8 cellular contexts compared by ENCODE assay signal in genomic region chr4:105895324-105895608, GRCh38. TPM values are rescaled to one million over a fixed set of nuclear protein-coding genes. Genes with fewer than 3 reads are reported as not detected.
DNase-seq lines count a peak whose midpoint lies in the region; ATAC-seq, FAIRE-seq and TF ChIP-seq lines count a peak whose summit lies in the region.

NPNT (plus strand) TSS chr4:105895471; CDS start chr4:105895653, 182 bp downstream.

- peak within 1 kb of the TSS; percentile 37 for H2AFZ ChIP-seq in keratinocyte (ENCODE audit: control insufficient read depth, low read length)

- H3K9ac ChIP-seq in keratinocyte (ENCODE audit: control insufficient read depth, extremely low read depth, insufficient read depth, low read length) (peak within 1 kb of the TSS; percentile 30), stomach smooth muscle (ENCODE audit: low read length in 2 of 2) (no peak within 1 kb of the TSS)

- H3K36me3 Mint-ChIP-seq in activated naive CD8-positive, alpha-beta T cell treated with anti-CD3 and anti-CD28 coated beads, Interleukin-2, amount 10 ng/mL, durations not matched to agents 7 days and 5 days = no peaks in the 10 kb centered on the region

- H3K27ac ChIP-seq in keratinocyte (ENCODE audit: control insufficient read depth, insufficient read depth, low read length) (no peak within 1 kb of the TSS), stomach smooth muscle (ENCODE audit: low read length) (no peak within 1 kb of the TSS)

- H3K36me3 ChIP-seq in keratinocyte (ENCODE audit: control insufficient read depth in 2 of 2, extremely low read depth in 1 of 2, insufficient read depth in 2 of 2, low read length in 2 of 2) (no peaks in the 10 kb centered on the region), stomach smooth muscle (ENCODE audit: control insufficient read depth in 2 of 2, insufficient read depth in 2 of 2, low read length in 2 of 2) (no peaks in the 10 kb centered on the region)

- peak; percentile 42 for ATAC-seq in HG03439 (IDR thresholded peaks at IDR 0.05; ENCODE audit: unreplicated experiment)
- ATAC-seq in activated naive CD8-positive, alpha-beta T cell treated with anti-CD3 and anti-CD28 coated beads, Interleukin-2, amount 10 ng/mL, durations not matched to agents 7 days and 5 days (ENCODE audit: low read depth) = no peak

- peaks cover 80% of the 10 kb centered on the region for H3K27me3 Mint-ChIP-seq in activated naive CD8-positive, alpha-beta T cell treated with anti-CD3 and anti-CD28 coated beads, Interleukin-2, amount 10 ng/mL, durations not matched to agents 7 days and 5 days

- H3K4me3 ChIP-seq in keratinocyte (ENCODE audit: control insufficient read depth in 2 of 3, extremely low read depth in 1 of 3, insufficient read depth in 2 of 3, low read depth in 1 of 3, low read length in 3 of 3) (peak within 1 kb of the TSS; percentile 40 to 69 (median 57)), stomach smooth muscle (ENCODE audit: low read length in 2 of 2) (peak within 1 kb of the TSS; percentile 54 to 75)

- peak within 1 kb of the TSS; percentile 55 for H3K4me3 Mint-ChIP-seq in activated naive CD8-positive, alpha-beta T cell treated with anti-CD3 and anti-CD28 coated beads, Interleukin-2, amount 10 ng/mL, durations not matched to agents 7 days and 5 days

- peaks cover 15% of the 10 kb centered on the region for H3K4me1 ChIP-seq in keratinocyte (ENCODE audit: control insufficient read depth, extremely low read depth, insufficient read depth, low read length)
- H3K4me1 ChIP-seq in stomach smooth muscle (ENCODE audit: control insufficient read depth, insufficient read depth, low read length) = peaks cover 10% of the 10 kb centered on the region

- no peaks in the 10 kb centered on the region for H3K9me1 ChIP-seq in keratinocyte (ENCODE audit: control insufficient read depth, extremely low read depth, insufficient read depth, low read length)

- dilution Hi-C loops in keratinocyte (cut with MboI; ENCODE audit: extremely low pct_ligation_motif_present, low sequenced_read_pairs) = no loop called here

- H3K9me3 Mint-ChIP-seq in activated naive CD8-positive, alpha-beta T cell treated with anti-CD3 and anti-CD28 coated beads, Interleukin-2, amount 10 ng/mL, durations not matched to agents 7 days and 5 days = peaks cover 2% of the 10 kb centered on the region

- no peaks in the 10 kb centered on the region for H4K20me1 ChIP-seq in keratinocyte (ENCODE audit: control insufficient read depth, extremely low read depth, insufficient read depth, low read length)

- POLR2A ChIA-PET in activated naive CD8-positive, alpha-beta T cell treated with anti-CD3 and anti-CD28 coated beads, Interleukin-2, amount 10 ng/mL, durations not matched to agents 7 days and 5 days (lab: Charles Lee) = no interaction called here

- TF ChIP-seq CTCF in keratinocyte (optimal IDR thresholded peaks at IDR 0.05 in 1 of 3, IDR thresholded peaks at IDR 0.05 in 1 of 3, conservative IDR thresholded peaks at IDR 0.05 in 1 of 3; ENCODE audit: extremely low read depth in 1 of 3, insufficient read depth in 2 of 3, low read length in 3 of 3) = no peak

- H3K27me3 ChIP-seq in keratinocyte (ENCODE audit: control insufficient read depth, extremely low read depth, insufficient read depth, low read length) (peaks cover 28% of the 10 kb centered on the region), stomach smooth muscle (ENCODE audit: control insufficient read depth in 1 of 2, insufficient read depth in 2 of 2, low read length in 2 of 2) (peaks cover 10 to 18% of the 10 kb centered on the region in 2 donors)

- no peaks in the 10 kb centered on the region for H3K79me2 ChIP-seq in keratinocyte (ENCODE audit: control insufficient read depth, insufficient read depth, low read length)

- DNase-seq in stimulated activated CD4-positive, alpha-beta T cell treated with anti-CD3 and anti-CD28 coated beads, Interleukin-15, amount 100 ng/mL, for 24 hours = peak; percentile 1
- DNase-seq in stimulated activated CD4-positive, alpha-beta T cell treated with anti-CD3 and anti-CD28 coated beads, Interleukin-4, amount 100 ng/mL, for 24 hours = no peak
- DNase-seq in activated naive CD8-positive, alpha-beta T cell treated with anti-CD3 and anti-CD28 coated beads, Interleukin-2, amount 10 ng/mL, durations not matched to agents 7 days and 5 days = no peak
- DNase-seq in keratinocyte (ENCODE audit: low read depth, low spot score) = no peak
- DNase-seq in activated naive CD4-positive, alpha-beta T cell (lab: John Stamatoyannopoulos, UW) = no peak
- DNase-seq in foreskin melanocyte = no peak

- H3K9me3 ChIP-seq in keratinocyte (ENCODE audit: control insufficient read depth, low read depth, low read length) = no peaks in the 10 kb centered on the region
- no peaks in the 10 kb centered on the region for H3K9me3 ChIP-seq in stomach smooth muscle (ENCODE audit: control insufficient read depth in 2 of 2, low read length in 2 of 2)

- H3K27ac Mint-ChIP-seq in activated naive CD8-positive, alpha-beta T cell treated with anti-CD3 and anti-CD28 coated beads, Interleukin-2, amount 10 ng/mL, durations not matched to agents 7 days and 5 days = no peak within 1 kb of the TSS

- H3K4me1 Mint-ChIP-seq in activated naive CD8-positive, alpha-beta T cell treated with anti-CD3 and anti-CD28 coated beads, Interleukin-2, amount 10 ng/mL, durations not matched to agents 7 days and 5 days = peaks cover 7% of the 10 kb centered on the region

- H3K4me2 ChIP-seq in keratinocyte (ENCODE audit: control insufficient read depth, extremely low read depth, insufficient read depth, low read depth, low read length) = peak within 1 kb of the TSS; percentile 81

- FAIRE-seq in keratinocyte (lab: Jason Lieb, UNC) = no peak

RNA-seq across cellular contexts. Expression of gene NPNT, which starts in this region (rescaled TPM):
- total RNA-seq in activated naive CD8-positive, alpha-beta T cell treated with anti-CD3 and anti-CD28 coated beads, Interleukin-2, amount 10 ng/mL, durations not matched to agents 7 days and 5 days = not detected
- polyA plus RNA-seq in keratinocyte = 0.19 to 0.76 TPM (median 0.46 TPM) in 3 replicates
- polyA plus RNA-seq in keratinocyte (2011; ENCODE audit: low read depth) = 1.4 TPM
- polyA plus RNA-seq in keratinocyte (2011; cell fraction: cytosol; rRNA removed) = 0.09 and 0.32 TPM in 2 replicates
- polyA plus RNA-seq in keratinocyte (2011; cell fraction: nucleus; rRNA removed) = 0.85 and 1.5 TPM in 2 replicates
- 0.40 and 2.8 TPM in 2 replicates for polyA plus RNA-seq in keratinocyte (2012; ENCODE audit: low replicate concordance)
- polyA minus RNA-seq in keratinocyte = 0.23 to 1.1 TPM (median 0.89 TPM) in 3 replicates
- not detected for polyA minus RNA-seq in keratinocyte (2011; cell fraction: cytosol; rRNA and poly(A)+ RNA removed)
- polyA minus RNA-seq in keratinocyte (2011; cell fraction: nucleus; rRNA and poly(A)+ RNA removed) = 0.31 and 0.42 TPM in 2 replicates
